Comparison of ENCODE assay signal across 29 cellular contexts in genomic region chr10:82544377-82544776, GRCh38.
"Had no signal": no experiment of that assay in that cellular context is flagged by ENCODE, and none has a peak within 500 bp of the region (broad histone marks: within the 10 kb centered on the region; RNA-seq: fewer than 3 reads in every experiment).

No MANE protein-coding gene starts in this region.

- H3K27ac ChIP-seq: brain microvascular endothelial cell, esophagus muscularis mucosa, foreskin keratinocyte, gastrocnemius medialis, heart left ventricle, VCaP had no signal

- DNase-seq: activated CD4-positive, alpha-beta memory T cell treated with anti-CD3 and anti-CD28 coated beads, Interleukin-2, amount 10 ng/mL, durations not matched to agents 7 days and 5 days; activated CD4-positive, alpha-beta T cell treated with anti-CD3 and anti-CD28 coated beads for 1 hour; activated CD4-positive, alpha-beta T cell treated with anti-CD3 and anti-CD28 coated beads for 4 hours; activated CD4-positive, alpha-beta T cell treated with anti-CD3 and anti-CD28 coated beads, Interleukin-2, amount 10 ng/mL, durations not matched to agents 7 days and 5 days; activated CD4-positive, alpha-beta T cell treated with anti-CD3 and anti-CD28 coated beads, Interleukin-2, amount 50 U/mL, for 4 hours; activated CD8-positive, alpha-beta memory T cell treated with anti-CD3 and anti-CD28 coated beads, Interleukin-2, amount 50 U/mL, for 48 hours; activated gamma-delta T cell; activated naive CD4-positive, alpha-beta T cell; activated naive CD4-positive, alpha-beta T cell treated with anti-CD3 and anti-CD28 coated beads, Interleukin-2, amount 10 ng/mL, durations not matched to agents 7 days and 5 days; activated naive CD8-positive, alpha-beta T cell treated with anti-CD3 and anti-CD28 coated beads, Interleukin-2, amount 10 ng/mL, durations not matched to agents 7 days and 5 days; activated T-cell treated with anti-CD3 and anti-CD28 coated beads for 4 hours; activated T-cell treated with anti-CD3 and anti-CD28 coated beads, Interleukin-2, amount 50 U/mL, for 24 hours; activated T-cell treated with anti-CD3 and anti-CD28 coated beads, Interleukin-2, amount 50 U/mL, for 72 hours; brain microvascular endothelial cell; caudate nucleus; cortex of kidney; dermis blood vessel endothelial cell; effector CD4-positive, alpha-beta T cell; effector memory CD8-positive, alpha-beta T cell; erythroblast; foreskin keratinocyte; gastrocnemius medialis; glutamatergic neuron; heart left ventricle; T-helper 2 cell had no signal

- H3K4me1 ChIP-seq: esophagus muscularis mucosa, foreskin keratinocyte, gastrocnemius medialis, heart left ventricle had no signal

- ATAC-seq: activated naive CD4-positive, alpha-beta T cell treated with anti-CD3 and anti-CD28 coated beads, Interleukin-2, amount 50 U/mL, for 72 hours; activated T-cell treated with anti-CD3 and anti-CD28 coated beads, Interleukin-2, amount 50 U/mL, for 72 hours; effector memory CD8-positive, alpha-beta T cell; foreskin keratinocyte; gastrocnemius medialis; heart left ventricle; WTC11 had no signal

- H3K27me3 ChIP-seq: brain microvascular endothelial cell, esophagus muscularis mucosa, foreskin keratinocyte, gastrocnemius medialis, heart left ventricle had no signal

- H3K36me3 ChIP-seq: brain microvascular endothelial cell, esophagus muscularis mucosa, gastrocnemius medialis, heart left ventricle had no signal

- H3K4me3 ChIP-seq: esophagus muscularis mucosa, gastrocnemius medialis, heart left ventricle had no signal

- H3K9me3 ChIP-seq: esophagus muscularis mucosa, gastrocnemius medialis, heart left ventricle had no signal
